Comparison of ENCODE assay signal across 27 cellular contexts in the genomic region with DNA sequence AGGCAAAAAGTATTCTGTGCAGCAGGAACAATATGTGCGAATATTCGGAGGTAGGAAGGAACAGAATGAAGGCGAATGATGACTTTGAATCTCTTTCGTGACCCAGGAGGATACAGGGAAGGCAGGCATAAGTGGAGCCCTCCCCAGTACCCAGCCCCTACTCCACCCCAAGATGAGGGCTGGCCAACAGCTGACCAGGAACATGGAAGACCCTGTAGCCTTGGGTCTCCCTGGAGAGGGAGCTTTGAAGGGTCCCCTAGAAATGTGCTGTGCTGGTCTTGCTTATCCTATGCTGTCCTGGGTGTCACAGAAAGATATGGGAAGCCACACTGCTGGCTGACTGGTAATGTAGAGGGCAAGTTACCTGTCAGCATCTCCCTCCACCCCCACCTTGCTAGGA.
"Had no signal": no experiment of that assay in that cellular context is flagged by ENCODE, and none has a peak within 500 bp of the region (broad histone marks: within the 10 kb centered on the region; RNA-seq: fewer than 3 reads in every experiment).

No MANE protein-coding gene starts in this region.

- H3K27me3 ChIP-seq: colonic mucosa, dorsolateral prefrontal cortex, gastrocnemius medialis, gastroesophageal sphincter, heart right ventricle had no signal

- H3K27ac ChIP-seq: colonic mucosa, coronary artery, epithelial cell of prostate, esophagus squamous epithelium, foreskin keratinocyte, gastrocnemius medialis, gastroesophageal sphincter, heart left ventricle, heart right ventricle had no signal

- ATAC-seq: effector memory CD8-positive, alpha-beta T cell; esophagus mucosa; foreskin keratinocyte; gastrocnemius medialis; gastroesophageal sphincter; heart left ventricle; heart right ventricle had no signal

- H3K9me3 ChIP-seq: colonic mucosa, esophagus squamous epithelium, gastrocnemius medialis, gastroesophageal sphincter, heart left ventricle had no signal

- H3K36me3 ChIP-seq: colonic mucosa, esophagus squamous epithelium, gastrocnemius medialis, gastroesophageal sphincter, heart left ventricle, heart right ventricle had no signal

- DNase-seq: colonic mucosa; cortex of kidney; dermis blood vessel endothelial cell; dorsolateral prefrontal cortex; effector CD4-positive, alpha-beta T cell; effector CD8-positive, alpha-beta T cell; effector memory CD4-positive, alpha-beta T cell; effector memory CD8-positive, alpha-beta T cell; endodermal cell; erythroblast; esophagus squamous epithelium; foreskin fibroblast; foreskin keratinocyte; foreskin melanocyte; gastrocnemius medialis; glutamatergic neuron; head of caudate nucleus; heart left ventricle; heart right ventricle had no signal

- H3K4me3 ChIP-seq: colonic mucosa, coronary artery, dorsolateral prefrontal cortex, esophagus squamous epithelium, gastrocnemius medialis, gastroesophageal sphincter, heart left ventricle, heart right ventricle had no signal

- H3K4me1 ChIP-seq: colonic mucosa, esophagus squamous epithelium, foreskin keratinocyte, gastroesophageal sphincter had no signal

- FAIRE-seq: colon, endometrium, endothelial cell of umbilical vein, frontal cortex had no signal
